14 cellular contexts compared by ENCODE assay signal in genomic region chr6:44275271-44275748, GRCh38. TPM values are rescaled to one million over a fixed set of nuclear protein-coding genes. Genes with fewer than 3 reads are reported as not detected.
DNase-seq lines count a peak whose midpoint lies in the region; ATAC-seq, FAIRE-seq and TF ChIP-seq lines count a peak whose summit lies in the region.
"Had no signal": no experiment of that assay in that cellular context is flagged by ENCODE, and none has a peak within 500 bp of the region (broad histone marks: within the 10 kb centered on the region; RNA-seq: fewer than 3 reads in every experiment).

No MANE protein-coding gene starts in this region.

- H3K4me1 ChIP-seq in ES-I3 (ENCODE audit: insufficient read depth, low read length) (peaks cover 9% of the 10 kb centered on the region; the same call in 1 of the 2 replicates), K562 (replicated peaks in 1 of 2; ENCODE audit: control insufficient read depth in 2 of 2, insufficient read depth in 2 of 2, low read length in 2 of 2) (peaks cover 0 to 33% of the 10 kb centered on the region in 2 experiments; a peak in 2 of 5 replicates), parathyroid adenoma (no peaks in the 10 kb centered on the region)
- H3K4me1 ChIP-seq: foreskin keratinocyte, SJCRH30 had no signal

- H3K9ac ChIP-seq in ES-I3 (ENCODE audit: low read depth, low read length) (peak overlapping the region; percentile 31; the same call in 1 of the 2 replicates), K562 (ENCODE audit: insufficient read depth in 1 of 2, low read depth in 2 of 2, low read length in 2 of 2) (no peak overlapping the region), parathyroid adenoma (no peak overlapping the region)

- ATAC-seq in K562 (no peak), GM21717 (IDR thresholded peaks at IDR 0.05; ENCODE audit: unreplicated experiment) (no peak), HG03565 (IDR thresholded peaks at IDR 0.05; ENCODE audit: unreplicated experiment) (no peak)

- DNase-seq in K562 (ENCODE audit: extremely low read depth in 1 of 4, low spot score in 3 of 4): no peak
- DNase-seq in iPS-NIHi11 (ENCODE audit: low spot score): no peak
- DNase-seq: activated naive CD8-positive, alpha-beta T cell treated with anti-CD3 and anti-CD28 coated beads, Interleukin-2, amount 10 ng/mL, durations not matched to agents 7 days and 5 days; brain microvascular endothelial cell; foreskin keratinocyte; GOT3 had no signal

- H3K9me3 ChIP-seq in ES-I3 (ENCODE audit: control insufficient read depth, insufficient read depth, low read length) (no peaks in the 10 kb centered on the region), K562 (replicated peaks; ENCODE audit: control insufficient read depth, insufficient read depth, low read depth, low read length) (no peaks in the 10 kb centered on the region), parathyroid adenoma (ENCODE audit: control insufficient read depth, low read length) (no peaks in the 10 kb centered on the region)
- H3K9me3 ChIP-seq: SJCRH30 had no signal

- peaks cover 69 to 87% of the 10 kb centered on the region in 2 experiments; a peak in 4 of 5 replicates for H3K27me3 ChIP-seq in K562 (ENCODE audit: control insufficient read depth in 2 of 2, insufficient read depth in 2 of 2, low read length in 2 of 2)
- no peaks in the 10 kb centered on the region for H3K27me3 ChIP-seq in parathyroid adenoma (ENCODE audit: control insufficient read depth, insufficient read depth, low read length)

- H3K27ac ChIP-seq in K562 (ENCODE audit: extremely low read depth, low read depth, low read length) (no peak overlapping the region), parathyroid adenoma (no peak overlapping the region)
- H3K27ac ChIP-seq: brain microvascular endothelial cell, foreskin keratinocyte, SJCRH30 had no signal

- no peak for TF ChIP-seq POLR2A in K562 (conservative IDR thresholded peaks at IDR 0.05)

- in situ Hi-C loops in K562 (cut with MboI): no loop called here

- BruUV-seq in K562 (replicated peaks; lab: Mats Ljungman, UMichigan): no TSS peak

- WGBS in K562 (ENCODE audit: insufficient coverage, low coverage, missing lambda C conversion rate): 80% methylated on average over 45 of the region's 59 CpGs

- peaks cover 16% of the 10 kb centered on the region for H4K20me1 ChIP-seq in K562 (replicated peaks; ENCODE audit: control insufficient read depth, insufficient read depth, low read length)

- POLR2A ChIA-PET in K562 (lab: Yijun Ruan, JAX): interaction anchor here (0.6 to 1.9 kb wide), 4 partner anchors 17 to 87 kb away, joined by 3 to 6 read pairs (median 4); no protein-coding TSS in a partner anchor

- no peak overlapping the region for H3K4me2 ChIP-seq in K562 (ENCODE audit: insufficient read depth, low read length)
- peak overlapping the region; percentile 74 for H3K4me2 ChIP-seq in parathyroid adenoma (ENCODE audit: low read length)

- no peak for TF ChIP-seq CTCF in K562 (IDR thresholded peaks at IDR 0.05 in 2 of 3, conservative IDR thresholded peaks at IDR 0.05 in 1 of 3; ENCODE audit: insufficient read depth in 2 of 3, low read depth in 1 of 3, low read length in 3 of 3)
- no peak for TF ChIP-seq CTCF in parathyroid adenoma (IDR thresholded peaks at IDR 0.05)

- FAIRE-seq in K562 (lab: Jason Lieb, UNC): no peak

- H3K79me2 ChIP-seq in K562 (ENCODE audit: control insufficient read depth, insufficient read depth, low read length): no peaks in the 10 kb centered on the region
- no peaks in the 10 kb centered on the region for H3K79me2 ChIP-seq in parathyroid adenoma

- TF ChIP-seq RAD21 in K562 (CRISPR knock-in tag; conservative IDR thresholded peaks at IDR 0.05 in 1 of 2, IDR thresholded peaks at IDR 0.05 in 1 of 2): no peak

- no peak for TF ChIP-seq EP300 in K562 (IDR thresholded peaks at IDR 0.05; ENCODE audit: low read length)

- no peak overlapping the region for H2AFZ ChIP-seq in K562 (ENCODE audit: low read depth, low read length)
- H2AFZ ChIP-seq in parathyroid adenoma: peak overlapping the region; percentile 69

- H3K9me1 ChIP-seq in K562 (ENCODE audit: control insufficient read depth, insufficient read depth, low read length): peaks cover 4% of the 10 kb centered on the region

- H3K36me3 ChIP-seq in ES-I3 (ENCODE audit: insufficient read depth, low read length): no peaks in the 10 kb centered on the region
- no peaks in the 10 kb centered on the region for H3K36me3 ChIP-seq in K562 (ENCODE audit: control insufficient read depth, insufficient read depth, low read length)
- no peaks in the 10 kb centered on the region for H3K36me3 ChIP-seq in parathyroid adenoma (ENCODE audit: control insufficient read depth, insufficient read depth, low read length)
- H3K36me3 ChIP-seq: brain microvascular endothelial cell, SJCRH30 had no signal

- H3K4me3 ChIP-seq in K562 (no peak overlapping the region), parathyroid adenoma (ENCODE audit: low read depth, low read length) (no peak overlapping the region)

- intact Hi-C loops in K562 (cut with micrococcal nuclease): no loop called here

- CTCF ChIA-PET in K562 (lab: Yijun Ruan, JAX; ENCODE audit: low intra/inter-chr PET ratio): no interaction called here

RNA-seq across cellular contexts. Expression of gene TMEM151B, which starts 5.1 kb away (rescaled TPM):
- total RNA-seq in K562 (2011; cell fraction: chromatin; rRNA removed; ENCODE audit: low replicate concordance): 0.30 TPM in 1 of 2 replicates, not detected in the other
- total RNA-seq in K562 (2011; cell fraction: nucleolus; rRNA removed): under 0.01 and 0.26 TPM in 2 replicates
- not detected in 2 replicates for total RNA-seq in K562 (2011; cell fraction: nucleoplasm; rRNA removed)
- total RNA-seq in K562 (2014; rRNA removed) (not detected in 2 replicates), K562 (2014; rRNA removed; fragmentation: Illumina TruSeq; extraction: Trizol) (not detected in 2 replicates), K562 (2015; rRNA removed; fragmentation: Illumina TruSeq; extraction: Trizol) (not detected in 2 replicates), K562 (2021) (not detected in 2 replicates)
- polyA plus RNA-seq in K562 (2011; rRNA removed) (not detected in 2 replicates), K562 (2014; fragmentation: Illumina TruSeq; extraction: Trizol) (not detected in 2 replicates), K562 (2014; fragmentation: Nextera tagmentation; extraction: Ambion mirVana) (not detected), K562 (2014; rRNA removed) (not detected in 2 replicates)
- polyA plus RNA-seq in K562 (2011; cell fraction: cytosol; rRNA removed): 0.01 TPM in 1 of 2 replicates, not detected in the other
- 0.04 TPM in 1 of 2 replicates, not detected in the other for polyA plus RNA-seq in K562 (2011; cell fraction: nucleus; rRNA removed)
- 0.34 and 0.36 TPM in 2 replicates for polyA plus RNA-seq in K562 (2012)
- polyA minus RNA-seq in K562 (2011; rRNA and poly(A)+ RNA removed): 0.09 TPM in 1 of 2 replicates, not detected in the other
- not detected in 2 replicates for polyA minus RNA-seq in K562 (2011; cell fraction: cytosol; rRNA and poly(A)+ RNA removed)
- polyA minus RNA-seq in K562 (2011; cell fraction: nucleus; rRNA and poly(A)+ RNA removed): not detected in 2 replicates
- total RNA-seq: activated naive CD8-positive, alpha-beta T cell treated with anti-CD3 and anti-CD28 coated beads, Interleukin-2, amount 10 ng/mL, durations not matched to agents 7 days and 5 days; M059J; mononuclear cell; T-helper 2 cell treated with Interferon-gamma antibody and Interleukin-4, amounts not matched to agents 100 ng/mL and 5 ng/mL, for 36 hours had no signal
- polyA plus RNA-seq: foreskin keratinocyte had no signal

RNA-seq across cellular contexts. Expression of gene NFKBIE, which starts 10.0 kb away (rescaled TPM):
- total RNA-seq in K562 (2011; cell fraction: chromatin; rRNA removed; ENCODE audit: low replicate concordance): 10.6 and 17.8 TPM in 2 replicates
- total RNA-seq in K562 (2011; cell fraction: nucleolus; rRNA removed): 11.2 and 14.0 TPM in 2 replicates
- total RNA-seq in K562 (2011; cell fraction: nucleoplasm; rRNA removed): 7.4 and 8.2 TPM in 2 replicates
- total RNA-seq in K562 (2014; rRNA removed): 15.7 TPM in 2 replicates
- 11.6 and 11.7 TPM in 2 replicates for total RNA-seq in K562 (2014; rRNA removed; fragmentation: Illumina TruSeq; extraction: Trizol)
- 14.2 and 14.6 TPM in 2 replicates for total RNA-seq in K562 (2015; rRNA removed; fragmentation: Illumina TruSeq; extraction: Trizol)
- total RNA-seq in K562 (2021): 14.0 and 16.4 TPM in 2 replicates
- polyA plus RNA-seq in K562 (2011; rRNA removed): 11.9 and 12.3 TPM in 2 replicates
- 10.4 and 28.2 TPM in 2 replicates for polyA plus RNA-seq in K562 (2011; cell fraction: cytosol; rRNA removed)
- polyA plus RNA-seq in K562 (2011; cell fraction: nucleus; rRNA removed): 9.7 and 14.7 TPM in 2 replicates
- polyA plus RNA-seq in K562 (2012): 11.2 and 13.6 TPM in 2 replicates
- polyA plus RNA-seq in K562 (2014; fragmentation: Illumina TruSeq; extraction: Trizol): 10.0 and 12.3 TPM in 2 replicates
- polyA plus RNA-seq in K562 (2014; fragmentation: Nextera tagmentation; extraction: Ambion mirVana): 1 to 10 TPM; 2.1 to 2.9 TPM
- 10.2 and 11.6 TPM in 2 replicates for polyA plus RNA-seq in K562 (2014; rRNA removed)
- 8.3 and 9.5 TPM in 2 replicates for polyA minus RNA-seq in K562 (2011; rRNA and poly(A)+ RNA removed)
- 9.4 and 10.1 TPM in 2 replicates for polyA minus RNA-seq in K562 (2011; cell fraction: cytosol; rRNA and poly(A)+ RNA removed)
- polyA minus RNA-seq in K562 (2011; cell fraction: nucleus; rRNA and poly(A)+ RNA removed): 12.0 and 12.9 TPM in 2 replicates

RNA-seq across cellular contexts. Expression of gene SLC35B2, which starts 18.0 kb away (rescaled TPM):
- total RNA-seq in K562 (2011; cell fraction: chromatin; rRNA removed; ENCODE audit: low replicate concordance): 26.7 and 95.0 TPM in 2 replicates
- 138 and 143 TPM in 2 replicates for total RNA-seq in K562 (2011; cell fraction: nucleolus; rRNA removed)
- total RNA-seq in K562 (2011; cell fraction: nucleoplasm; rRNA removed): 89.1 and 89.6 TPM in 2 replicates
- total RNA-seq in K562 (2014; rRNA removed) (43.6 and 59.3 TPM in 2 replicates), K562 (2014; rRNA removed; fragmentation: Illumina TruSeq; extraction: Trizol) (31.1 and 38.8 TPM in 2 replicates), K562 (2015; rRNA removed; fragmentation: Illumina TruSeq; extraction: Trizol) (46.0 and 47.1 TPM in 2 replicates), K562 (2021) (53.1 and 54.3 TPM in 2 replicates)
- polyA plus RNA-seq in K562 (2011; rRNA removed) (50.8 and 53.9 TPM in 2 replicates), K562 (2014; fragmentation: Illumina TruSeq; extraction: Trizol) (57.6 and 58.9 TPM in 2 replicates), K562 (2014; fragmentation: Nextera tagmentation; extraction: Ambion mirVana) (10 to 100 TPM; 14.5 to 19.2 TPM), K562 (2014; rRNA removed) (59.1 and 61.8 TPM in 2 replicates)
- polyA plus RNA-seq in K562 (2011; cell fraction: cytosol; rRNA removed): 78.9 and 125 TPM in 2 replicates
- polyA plus RNA-seq in K562 (2011; cell fraction: nucleus; rRNA removed): 67.9 and 76.7 TPM in 2 replicates
- 57.9 and 70.2 TPM in 2 replicates for polyA plus RNA-seq in K562 (2012)
- 23.7 and 34.2 TPM in 2 replicates for polyA minus RNA-seq in K562 (2011; rRNA and poly(A)+ RNA removed)
- polyA minus RNA-seq in K562 (2011; cell fraction: cytosol; rRNA and poly(A)+ RNA removed): 21.6 and 21.9 TPM in 2 replicates
- 19.0 and 20.8 TPM in 2 replicates for polyA minus RNA-seq in K562 (2011; cell fraction: nucleus; rRNA and poly(A)+ RNA removed)

RNA-seq across cellular contexts. Expression of gene HSP90AB1, which starts 28.4 kb away (rescaled TPM):
- 266 and 322 TPM in 2 replicates for total RNA-seq in K562 (2011; cell fraction: chromatin; rRNA removed; ENCODE audit: low replicate concordance)
- total RNA-seq in K562 (2011; cell fraction: nucleolus; rRNA removed): 268 and 275 TPM in 2 replicates
- 328 and 337 TPM in 2 replicates for total RNA-seq in K562 (2011; cell fraction: nucleoplasm; rRNA removed)
- total RNA-seq in K562 (2014; rRNA removed) (2,052 and 2,390 TPM in 2 replicates), K562 (2014; rRNA removed; fragmentation: Illumina TruSeq; extraction: Trizol) (2,633 and 2,824 TPM in 2 replicates), K562 (2015; rRNA removed; fragmentation: Illumina TruSeq; extraction: Trizol) (2,220 and 2,262 TPM in 2 replicates), K562 (2021) (2,162 and 2,174 TPM in 2 replicates)
- polyA plus RNA-seq in K562 (2011; rRNA removed) (2,356 and 2,496 TPM in 2 replicates), K562 (2014; fragmentation: Illumina TruSeq; extraction: Trizol) (3,149 and 3,358 TPM in 2 replicates), K562 (2014; fragmentation: Nextera tagmentation; extraction: Ambion mirVana) (1,000 to 10,000 TPM; 1,975 to 2,865 TPM), K562 (2014; rRNA removed) (1,691 and 1,780 TPM in 2 replicates)
- 1,126 and 1,804 TPM in 2 replicates for polyA plus RNA-seq in K562 (2011; cell fraction: cytosol; rRNA removed)
- 568 and 703 TPM in 2 replicates for polyA plus RNA-seq in K562 (2011; cell fraction: nucleus; rRNA removed)
- polyA plus RNA-seq in K562 (2012): 1,146 and 2,065 TPM in 2 replicates
- 2,497 and 2,549 TPM in 2 replicates for polyA minus RNA-seq in K562 (2011; rRNA and poly(A)+ RNA removed)
- 1,081 and 1,374 TPM in 2 replicates for polyA minus RNA-seq in K562 (2011; cell fraction: cytosol; rRNA and poly(A)+ RNA removed)
- polyA minus RNA-seq in K562 (2011; cell fraction: nucleus; rRNA and poly(A)+ RNA removed): 111 and 287 TPM in 2 replicates

RNA-seq across cellular contexts. Expression of gene AARS2, which starts 37.8 kb away (rescaled TPM):
- 36.2 and 99.3 TPM in 2 replicates for total RNA-seq in K562 (2011; cell fraction: chromatin; rRNA removed; ENCODE audit: low replicate concordance)
- 53.7 and 56.5 TPM in 2 replicates for total RNA-seq in K562 (2011; cell fraction: nucleolus; rRNA removed)
- total RNA-seq in K562 (2011; cell fraction: nucleoplasm; rRNA removed): 43.9 and 45.0 TPM in 2 replicates
- total RNA-seq in K562 (2014; rRNA removed) (30.5 and 34.6 TPM in 2 replicates), K562 (2014; rRNA removed; fragmentation: Illumina TruSeq; extraction: Trizol) (9.3 and 12.9 TPM in 2 replicates), K562 (2015; rRNA removed; fragmentation: Illumina TruSeq; extraction: Trizol) (23.6 and 24.6 TPM in 2 replicates), K562 (2021) (31.8 and 34.0 TPM in 2 replicates)
- polyA plus RNA-seq in K562 (2011; rRNA removed) (11.4 and 11.6 TPM in 2 replicates), K562 (2014; fragmentation: Illumina TruSeq; extraction: Trizol) (18.3 and 23.7 TPM in 2 replicates), K562 (2014; fragmentation: Nextera tagmentation; extraction: Ambion mirVana) (1 to 10 TPM in 1 of 2 experiments, under 1 TPM in 1; 0.97 to 1.0 TPM), K562 (2014; rRNA removed) (21.9 and 24.4 TPM in 2 replicates)
- 9.5 and 18.3 TPM in 2 replicates for polyA plus RNA-seq in K562 (2011; cell fraction: cytosol; rRNA removed)
- polyA plus RNA-seq in K562 (2011; cell fraction: nucleus; rRNA removed): 24.7 and 40.8 TPM in 2 replicates
- polyA plus RNA-seq in K562 (2012): 16.8 and 19.6 TPM in 2 replicates
- 14.8 and 19.6 TPM in 2 replicates for polyA minus RNA-seq in K562 (2011; rRNA and poly(A)+ RNA removed)
- 13.1 and 15.3 TPM in 2 replicates for polyA minus RNA-seq in K562 (2011; cell fraction: cytosol; rRNA and poly(A)+ RNA removed)
- polyA minus RNA-seq in K562 (2011; cell fraction: nucleus; rRNA and poly(A)+ RNA removed): 33.1 and 37.5 TPM in 2 replicates
